In the genomic region with DNA sequence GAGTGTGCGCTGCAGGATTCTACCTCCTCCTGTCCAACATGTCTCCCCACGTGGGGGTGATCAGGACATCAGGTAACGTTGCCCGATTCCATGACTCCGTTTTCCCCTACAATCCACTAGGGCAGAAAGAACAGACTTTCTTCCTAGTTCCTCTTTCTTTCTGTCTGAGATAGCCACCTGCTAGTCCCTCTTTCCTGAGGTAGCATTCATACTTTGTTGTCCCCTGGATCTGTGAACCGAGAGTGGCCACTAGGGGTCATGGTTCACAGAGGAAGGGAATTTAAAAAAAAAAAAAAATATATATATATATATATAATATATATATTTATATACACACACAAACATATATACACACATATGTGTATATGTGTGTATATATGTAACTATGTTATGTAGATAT, we compare ENCODE assay signal across 10 cellular contexts.
DNase-seq lines count a peak whose midpoint lies in the region; ATAC-seq and TF ChIP-seq lines count a peak whose summit lies in the region.
"Had no signal": no experiment of that assay in that cellular context is flagged by ENCODE, and none has a peak within 500 bp of the region (broad histone marks: within the 10 kb centered on the region; RNA-seq: fewer than 3 reads in every experiment).

No MANE protein-coding gene starts in this region.

- ATAC-seq in SK-N-SH treated with all-trans-retinoic acid at 6 μM for 48 hours = peak; percentile 51; the same call in 2 of the 3 replicates
- ATAC-seq in GM19397 (IDR thresholded peaks at IDR 0.05; ENCODE audit: unreplicated experiment) = no peak

- peak; percentile 27 for TF ChIP-seq CTCF in C4-2B (conservative IDR thresholded peaks at IDR 0.05)
- no peak for TF ChIP-seq CTCF in GM20000 (IDR thresholded peaks at IDR 0.05; ENCODE audit: extremely low read depth, missing control alignments)

- DNase-seq in GM20000 (ENCODE audit: low spot score) (peak; percentile 21), iPS DF 4.7 (ENCODE audit: extremely low read depth, low spot score) (peak; percentile 2), activated gamma-delta T cell treated with Interleukin-2 at 50 U/mL for 16 hours (no peak), NCI-H1694 treated with DMSO at 0.1 percent for 48 hours (lab: John Stamatoyannopoulos, UW) (no peak)
- no peak for DNase-seq in activated T-cell treated with anti-CD3 and anti-CD28 coated beads, Interleukin-2, amount 50 U/mL, for 48 hours
- DNase-seq: stimulated activated CD4-positive, alpha-beta T cell treated with anti-CD3 and anti-CD28 coated beads, Interleukin-2, amount 100 ng/mL, for 24 hours had no signal

- no peak overlapping the region for H3K27ac ChIP-seq in C4-2B
- H3K27ac ChIP-seq: epithelial cell of prostate had no signal

TF ChIP-seq in SK-N-SH treated with all-trans-retinoic acid at 6 μM for 48 hours, 23 proteins besides CTCF, POLR2A, EP300 and RAD21:
- TF ChIP-seq, protein P1, sequence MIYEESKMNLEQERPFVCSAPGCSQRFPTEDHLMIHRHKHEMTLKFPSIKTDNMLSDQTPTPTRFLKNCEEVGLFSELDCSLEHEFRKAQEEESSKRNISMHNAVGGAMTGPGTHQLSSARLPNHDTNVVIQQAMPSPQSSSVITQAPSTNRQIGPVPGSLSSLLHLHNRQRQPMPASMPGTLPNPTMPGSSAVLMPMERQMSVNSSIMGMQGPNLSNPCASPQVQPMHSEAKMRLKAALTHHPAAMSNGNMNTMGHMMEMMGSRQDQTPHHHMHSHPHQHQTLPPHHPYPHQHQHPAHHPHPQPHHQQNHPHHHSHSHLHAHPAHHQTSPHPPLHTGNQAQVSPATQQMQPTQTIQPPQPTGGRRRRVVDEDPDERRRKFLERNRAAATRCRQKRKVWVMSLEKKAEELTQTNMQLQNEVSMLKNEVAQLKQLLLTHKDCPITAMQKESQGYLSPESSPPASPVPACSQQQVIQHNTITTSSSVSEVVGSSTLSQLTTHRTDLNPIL (CRISPR knock-in tag; IDR thresholded peaks at IDR 0.05; ENCODE audit: low read depth) = no peak
- TF ChIP-seq OSR1 (CRISPR knock-in tag; IDR thresholded peaks at IDR 0.05) = no peak
- TF ChIP-seq ZNF565 (CRISPR knock-in tag; conservative IDR thresholded peaks at IDR 0.05; ENCODE audit: low read depth) = no peak
- no peak for TF ChIP-seq ZNF70 (CRISPR knock-in tag; IDR thresholded peaks at IDR 0.05)
- no peak for TF ChIP-seq TSHZ2 (CRISPR knock-in tag; IDR thresholded peaks at IDR 0.05)
- no peak for TF ChIP-seq GLIS3 (CRISPR knock-in tag; IDR thresholded peaks at IDR 0.05)
- no peak for TF ChIP-seq ARNTL (CRISPR knock-in tag; IDR thresholded peaks at IDR 0.05; ENCODE audit: borderline replicate concordance, low read depth)
- no peak for TF ChIP-seq POU6F1 (CRISPR knock-in tag; IDR thresholded peaks at IDR 0.05; ENCODE audit: borderline replicate concordance, low read depth)
- no peak for TF ChIP-seq RARB (CRISPR knock-in tag; IDR thresholded peaks at IDR 0.05)
- TF ChIP-seq PPARA (CRISPR knock-in tag; IDR thresholded peaks at IDR 0.05; ENCODE audit: borderline replicate concordance) = no peak
- TF ChIP-seq SNAI2 (CRISPR knock-in tag; IDR thresholded peaks at IDR 0.05) = no peak
- no peak for TF ChIP-seq ISL1 (CRISPR knock-in tag; IDR thresholded peaks at IDR 0.05)
- TF ChIP-seq TOX (CRISPR knock-in tag; IDR thresholded peaks at IDR 0.05; ENCODE audit: borderline replicate concordance) = no peak
- no peak for TF ChIP-seq ZFP3 (CRISPR knock-in tag; IDR thresholded peaks at IDR 0.05)

Comparison
In these comparisons a context has a peak if more than half of its experiments do, and no peak if none do; other contexts are left out.
1. DNase-seq: peak in GM20000 (single experiment) and iPS DF 4.7 (single experiment); none in activated T-cell treated with anti-CD3 and anti-CD28 coated beads, Interleukin-2, amount 50 U/mL, for 48 hours (0 of 2), activated gamma-delta T cell treated with Interleukin-2 at 50 U/mL for 16 hours (single experiment) and NCI-H1694 treated with DMSO at 0.1 percent for 48 hours (single experiment).